In genomic region chr2:62300925-62301324, GRCh38 we compare ENCODE assay signal across 15 cellular contexts.
DNase-seq lines count a peak whose midpoint lies in the region; ATAC-seq, FAIRE-seq and TF ChIP-seq lines count a peak whose summit lies in the region.
"Had no signal": no experiment of that assay in that cellular context is flagged by ENCODE, and none has a peak within 500 bp of the region (broad histone marks: within the 10 kb centered on the region; RNA-seq: fewer than 3 reads in every experiment).

No MANE protein-coding gene starts in this region.

- H3K27ac Mint-ChIP-seq in stimulated activated naive CD8-positive, alpha-beta T cell treated with anti-CD3 and anti-CD28 coated beads, Interleukin-15, Interleukin-2, amounts not matched to agents 100 ng/mL and 50 ng/mL, for 24 hours: peak overlapping the region; percentile 61
- H3K27ac Mint-ChIP-seq in activated naive CD8-positive, alpha-beta T cell treated with anti-CD3 and anti-CD28 coated beads for 36 hours: peak overlapping the region; percentile 16
- no peak overlapping the region for H3K27ac Mint-ChIP-seq in naive thymus-derived CD4-positive, alpha-beta T cell
- H3K27ac Mint-ChIP-seq in activated CD4-positive, alpha-beta T cell treated with anti-CD3 and anti-CD28 coated beads for 36 hours: no peak overlapping the region

- H3K9me3 Mint-ChIP-seq in stimulated activated naive CD8-positive, alpha-beta T cell treated with anti-CD3 and anti-CD28 coated beads, Interleukin-15, Interleukin-2, amounts not matched to agents 100 ng/mL and 50 ng/mL, for 24 hours: no peaks in the 10 kb centered on the region
- H3K9me3 Mint-ChIP-seq in activated naive CD8-positive, alpha-beta T cell treated with anti-CD3 and anti-CD28 coated beads for 36 hours: peaks cover 4% of the 10 kb centered on the region
- no peaks in the 10 kb centered on the region for H3K9me3 Mint-ChIP-seq in naive thymus-derived CD4-positive, alpha-beta T cell
- H3K9me3 Mint-ChIP-seq in activated CD4-positive, alpha-beta T cell treated with anti-CD3 and anti-CD28 coated beads for 36 hours (ENCODE audit: low read depth): no peaks in the 10 kb centered on the region

- H3K36me3 ChIP-seq in naive thymus-derived CD4-positive, alpha-beta T cell (ENCODE audit: control insufficient read depth in 2 of 3, insufficient read depth in 3 of 3, low read length in 3 of 3): no peaks in the 10 kb centered on the region

- H3K4me3 Mint-ChIP-seq in stimulated activated naive CD8-positive, alpha-beta T cell treated with anti-CD3 and anti-CD28 coated beads, Interleukin-15, Interleukin-2, amounts not matched to agents 100 ng/mL and 50 ng/mL, for 24 hours: no peak overlapping the region
- no peak overlapping the region for H3K4me3 Mint-ChIP-seq in activated naive CD8-positive, alpha-beta T cell treated with anti-CD3 and anti-CD28 coated beads for 36 hours
- H3K4me3 Mint-ChIP-seq in naive thymus-derived CD4-positive, alpha-beta T cell: no peak overlapping the region
- no peak overlapping the region for H3K4me3 Mint-ChIP-seq in activated CD4-positive, alpha-beta T cell treated with anti-CD3 and anti-CD28 coated beads for 36 hours

- H3K27me3 Mint-ChIP-seq in stimulated activated naive CD8-positive, alpha-beta T cell treated with anti-CD3 and anti-CD28 coated beads, Interleukin-15, Interleukin-2, amounts not matched to agents 100 ng/mL and 50 ng/mL, for 24 hours: peaks cover 3% of the 10 kb centered on the region
- H3K27me3 Mint-ChIP-seq in activated naive CD8-positive, alpha-beta T cell treated with anti-CD3 and anti-CD28 coated beads for 36 hours: peaks cover 3% of the 10 kb centered on the region
- H3K27me3 Mint-ChIP-seq in naive thymus-derived CD4-positive, alpha-beta T cell: peaks cover 0 to 6% (median 0%) of the 10 kb centered on the region in 5 donors
- no peaks in the 10 kb centered on the region for H3K27me3 Mint-ChIP-seq in activated CD4-positive, alpha-beta T cell treated with anti-CD3 and anti-CD28 coated beads for 36 hours

- no peak for TF ChIP-seq CTCF in NB4 (IDR thresholded peaks at IDR 0.05; ENCODE audit: low read depth, low read length)

- H3K4me1 ChIP-seq in naive thymus-derived CD4-positive, alpha-beta T cell (ENCODE audit: control insufficient read depth in 2 of 2, insufficient read depth in 2 of 2, low read length in 2 of 2): peaks cover 19 to 51% of the 10 kb centered on the region in 2 donors

- no peak for ATAC-seq in stimulated activated naive CD8-positive, alpha-beta T cell treated with anti-CD3 and anti-CD28 coated beads, Interleukin-15, Interleukin-2, amounts not matched to agents 100 U/mL and 50 U/mL, for 24 hours
- no peak for ATAC-seq in naive thymus-derived CD4-positive, alpha-beta T cell
- no peak for ATAC-seq in activated CD4-positive, alpha-beta T cell treated with anti-CD3 and anti-CD28 coated beads for 36 hours

- CTCF ChIA-PET in naive thymus-derived CD4-positive, alpha-beta T cell (lab: Charles Lee): no interaction called here
- CTCF ChIA-PET in activated CD4-positive, alpha-beta T cell treated with anti-CD3 and anti-CD28 coated beads for 36 hours (lab: Charles Lee): interaction anchor here (1.4 to 1.7 kb wide), 3 partner anchors 9 to 112 kb away, joined by 4 read pairs; no protein-coding TSS in a partner anchor

- FAIRE-seq in GM12892 (lab: Jason Lieb, UNC): no peak

- DNase-seq in stimulated activated naive CD8-positive, alpha-beta T cell treated with anti-CD3 and anti-CD28 coated beads, Interleukin-15, Interleukin-2, amounts not matched to agents 100 U/mL and 50 U/mL, for 24 hours: no peak
- DNase-seq in NB4 (ENCODE audit: low read depth): peak; percentile 29
- no peak for DNase-seq in activated naive CD8-positive, alpha-beta T cell treated with anti-CD3 and anti-CD28 coated beads for 36 hours
- DNase-seq in naive thymus-derived CD4-positive, alpha-beta T cell: no peak
- DNase-seq in stimulated activated CD4-positive, alpha-beta T cell treated with anti-CD3 and anti-CD28 coated beads, Interleukin-15, amount 100 ng/mL, for 24 hours: no peak
- DNase-seq in activated CD4-positive, alpha-beta T cell treated with anti-CD3 and anti-CD28 coated beads for 36 hours: no peak
- DNase-seq in GM12892 (ENCODE audit: insufficient read length): no peak
- DNase-seq: 8988T, C1 segment of cervical spinal cord, Caco-2, DMS53, NCI-H1092, NCI-H2227 treated with DMSO at 0.1 percent for 48 hours, NCI-H526 had no signal

- no peak overlapping the region for H3K4me3 ChIP-seq in NB4 (ENCODE audit: low read depth, low read length)
- no peak overlapping the region for H3K4me3 ChIP-seq in naive thymus-derived CD4-positive, alpha-beta T cell (ENCODE audit: low read length)

- H3K27ac ChIP-seq in naive thymus-derived CD4-positive, alpha-beta T cell (ENCODE audit: low read depth, low read length): no peak overlapping the region

- H3K9me3 ChIP-seq in naive thymus-derived CD4-positive, alpha-beta T cell (ENCODE audit: control insufficient read depth in 2 of 3, low read length in 3 of 3): no peaks in the 10 kb centered on the region
- H3K9me3 ChIP-seq: Caco-2 had no signal

- POLR2A ChIA-PET in naive thymus-derived CD4-positive, alpha-beta T cell (lab: Charles Lee): no interaction called here
- POLR2A ChIA-PET in activated CD4-positive, alpha-beta T cell treated with anti-CD3 and anti-CD28 coated beads for 36 hours (lab: Charles Lee): interaction anchor here (0.8 kb wide), 1 partner anchor 100 kb away, joined by 3 read pairs; no protein-coding TSS in a partner anchor

- H3K4me1 Mint-ChIP-seq in stimulated activated naive CD8-positive, alpha-beta T cell treated with anti-CD3 and anti-CD28 coated beads, Interleukin-15, Interleukin-2, amounts not matched to agents 100 ng/mL and 50 ng/mL, for 24 hours (ENCODE audit: low read depth): peaks cover 60% of the 10 kb centered on the region
- H3K4me1 Mint-ChIP-seq in activated naive CD8-positive, alpha-beta T cell treated with anti-CD3 and anti-CD28 coated beads for 36 hours: peaks cover 55% of the 10 kb centered on the region
- H3K4me1 Mint-ChIP-seq in naive thymus-derived CD4-positive, alpha-beta T cell: peaks cover 34 to 39% (median 36%) of the 10 kb centered on the region in 7 donors
- peaks cover 36% of the 10 kb centered on the region for H3K4me1 Mint-ChIP-seq in activated CD4-positive, alpha-beta T cell treated with anti-CD3 and anti-CD28 coated beads for 36 hours

- intact Hi-C loops in naive thymus-derived CD4-positive, alpha-beta T cell (cut with micrococcal nuclease): loop anchor here in 1 of 2 donors (10.0 kb wide), 1 partner anchor 114 kb away; no protein-coding TSS in a partner anchor
- intact Hi-C loops in activated CD4-positive, alpha-beta T cell treated with anti-CD3 and anti-CD28 coated beads for 36 hours (cut with DNase I, micrococcal nuclease): loop anchor here in 1 of 2 experiments (10.0 kb wide), 1 partner anchor 1734 kb away; no protein-coding TSS in a partner anchor

- no peaks in the 10 kb centered on the region for H3K27me3 ChIP-seq in naive thymus-derived CD4-positive, alpha-beta T cell (ENCODE audit: control insufficient read depth in 2 of 2, insufficient read depth in 2 of 2, low read length in 2 of 2)

- TF ChIP-seq POLR2A in NB4 (IDR thresholded peaks at IDR 0.05; ENCODE audit: extremely low read depth, insufficient read length) (no peak), GM12892 (IDR thresholded peaks at IDR 0.05; ENCODE audit: low read depth, low read length) (no peak)

- peaks cover 3% of the 10 kb centered on the region for H3K36me3 Mint-ChIP-seq in stimulated activated naive CD8-positive, alpha-beta T cell treated with anti-CD3 and anti-CD28 coated beads, Interleukin-15, Interleukin-2, amounts not matched to agents 100 ng/mL and 50 ng/mL, for 24 hours (ENCODE audit: low read depth)
- peaks cover 12% of the 10 kb centered on the region for H3K36me3 Mint-ChIP-seq in activated naive CD8-positive, alpha-beta T cell treated with anti-CD3 and anti-CD28 coated beads for 36 hours
- H3K36me3 Mint-ChIP-seq in naive thymus-derived CD4-positive, alpha-beta T cell: no peaks in the 10 kb centered on the region
- H3K36me3 Mint-ChIP-seq in activated CD4-positive, alpha-beta T cell treated with anti-CD3 and anti-CD28 coated beads for 36 hours (ENCODE audit: low read depth): no peaks in the 10 kb centered on the region

Comparison
In these comparisons a context has a peak if more than half of its experiments do, and no peak if none do; other contexts are left out.
1. H3K27ac Mint-ChIP-seq: peak in stimulated activated naive CD8-positive, alpha-beta T cell treated with anti-CD3 and anti-CD28 coated beads, Interleukin-15, Interleukin-2, amounts not matched to agents 100 ng/mL and 50 ng/mL, for 24 hours (single experiment) and activated naive CD8-positive, alpha-beta T cell treated with anti-CD3 and anti-CD28 coated beads for 36 hours (single experiment); none in naive thymus-derived CD4-positive, alpha-beta T cell (0 of 9) and activated CD4-positive, alpha-beta T cell treated with anti-CD3 and anti-CD28 coated beads for 36 hours (single experiment).